ENCODE assay signal across 15 cellular contexts in the genomic region with DNA sequence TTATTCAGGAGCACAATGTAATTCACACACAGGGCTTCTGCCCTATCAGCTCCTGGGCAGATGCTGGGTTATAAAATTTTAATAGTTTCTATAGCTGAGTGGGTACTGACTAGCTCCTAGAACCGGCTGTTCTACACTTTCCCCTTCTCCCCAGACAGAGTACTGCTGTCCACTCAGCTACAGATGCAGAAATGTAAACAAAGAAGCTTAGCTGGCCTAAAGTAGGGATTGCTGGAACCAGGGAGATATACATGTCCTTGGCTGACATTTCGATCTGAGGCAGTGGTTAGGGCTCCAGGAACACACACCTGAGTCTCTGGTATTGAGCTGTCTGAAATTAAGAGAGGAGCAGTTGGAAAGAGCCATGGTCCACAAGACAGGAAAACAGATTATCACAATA.
"Had no signal": no experiment of that assay in that cellular context is flagged by ENCODE, and none has a peak within 500 bp of the region (broad histone marks: within the 10 kb centered on the region; RNA-seq: fewer than 3 reads in every experiment).

No MANE protein-coding gene starts in this region.

- H3K4me1 ChIP-seq: right atrium auricular region had no signal

- H3K27ac Mint-ChIP-seq: activated naive CD4-positive, alpha-beta T cell treated with anti-CD3 and anti-CD28 coated beads, Interleukin-2, amount 50 U/mL, for 72 hours; activated T-cell treated with anti-CD3 and anti-CD28 coated beads, Interleukin-2, amount 50 U/mL, for 24 hours; T-helper 1 cell treated with Interleukin-12 subunit alpha and Interleukin-12 subunit beta and Interleukin-4 antibody, amounts not matched to agents 30 μg/mL and 1 μg/mL, for 36 hours had no signal

- DNase-seq: activated effector memory CD4-positive, alpha-beta T cell treated with Interleukin-2 at 50 U/mL for 16 hours; activated T-cell treated with anti-CD3 and anti-CD28 coated beads, Interleukin-2, amount 50 U/mL, for 24 hours; amygdala; brain microvascular endothelial cell; dorsolateral prefrontal cortex; esophagus squamous epithelium; posterior cingulate gyrus; tibial artery had no signal

- H3K4me3 ChIP-seq: dorsolateral prefrontal cortex, esophagus squamous epithelium, right atrium auricular region, smooth muscle cell, tibial artery had no signal

- H3K36me3 ChIP-seq: brain microvascular endothelial cell, esophagus squamous epithelium, right atrium auricular region, tibial artery had no signal

- H3K36me3 Mint-ChIP-seq: activated naive CD4-positive, alpha-beta T cell treated with anti-CD3 and anti-CD28 coated beads, Interleukin-2, amount 50 U/mL, for 72 hours had no signal

- H3K9me3 Mint-ChIP-seq: activated T-cell treated with anti-CD3 and anti-CD28 coated beads, Interleukin-2, amount 50 U/mL, for 24 hours; T-helper 1 cell treated with Interleukin-12 subunit alpha and Interleukin-12 subunit beta and Interleukin-4 antibody, amounts not matched to agents 30 μg/mL and 1 μg/mL, for 36 hours had no signal

- H3K27me3 ChIP-seq: brain microvascular endothelial cell, esophagus squamous epithelium, right atrium auricular region, tibial artery had no signal

- H3K4me3 Mint-ChIP-seq: activated T-cell treated with anti-CD3 and anti-CD28 coated beads, Interleukin-2, amount 50 U/mL, for 24 hours; T-helper 1 cell treated with Interleukin-12 subunit alpha and Interleukin-12 subunit beta and Interleukin-4 antibody, amounts not matched to agents 30 μg/mL and 1 μg/mL, for 36 hours had no signal

- FAIRE-seq: endometrium, frontal cortex had no signal

- ATAC-seq: activated CD4-positive, CD25-positive, alpha-beta regulatory T cell treated with anti-CD3 and anti-CD28 coated beads, Interleukin-2, amount 50 U/mL, for 24 hours; activated naive CD4-positive, alpha-beta T cell treated with anti-CD3 and anti-CD28 coated beads, Interleukin-2, amount 50 U/mL, for 72 hours had no signal

- H3K4me2 ChIP-seq: smooth muscle cell had no signal

- H3K27ac ChIP-seq: brain microvascular endothelial cell, dorsolateral prefrontal cortex, esophagus squamous epithelium, right atrium auricular region had no signal
